11 cellular contexts compared by ENCODE assay signal in the genomic region with DNA sequence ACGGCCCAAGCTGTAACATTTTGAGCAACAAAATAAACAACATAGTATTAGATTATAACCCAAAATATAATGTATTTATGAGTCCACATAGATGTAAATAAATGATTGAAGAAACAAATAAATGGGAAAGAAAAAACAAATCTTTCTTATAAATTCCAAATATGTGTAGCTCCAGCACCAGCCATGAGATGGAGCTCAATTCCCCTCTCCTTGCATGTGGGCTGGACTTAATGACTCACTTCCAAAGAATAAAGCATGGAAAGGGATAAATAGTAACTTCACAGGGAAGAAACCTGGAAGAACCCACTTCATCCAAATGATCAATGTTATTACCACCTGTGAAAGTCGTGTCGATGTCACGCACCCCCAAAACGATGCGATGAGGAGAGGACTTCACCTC.
A peak's percentile ranks its signal among the peaks of the same experiment; 100 is the strongest.
DNase-seq lines count a peak whose midpoint lies in the region; ATAC-seq, FAIRE-seq and TF ChIP-seq lines count a peak whose summit lies in the region.
"Had no signal": no experiment of that assay in that cellular context is flagged by ENCODE, and none has a peak within 500 bp of the region (broad histone marks: within the 10 kb centered on the region; RNA-seq: fewer than 3 reads in every experiment).

No MANE protein-coding gene starts in this region.

- no peaks in the 10 kb centered on the region for H3K27me3 ChIP-seq in cardiac muscle cell
- H3K27me3 ChIP-seq in right atrium auricular region, result no peaks in the 10 kb centered on the region
- H3K27me3 ChIP-seq in psoas muscle (ENCODE audit: insufficient read depth in 3 of 3, low read length in 2 of 3), result no peaks in the 10 kb centered on the region

- DNase-seq in cardiac muscle cell (ENCODE audit: low read depth in 1 of 2, low spot score in 1 of 2) (peak in 1 of 2 donors; percentile 59), right atrium auricular region (ENCODE audit: low spot score) (no peak), T1000 (lab: John Stamatoyannopoulos, UW) (peak; percentile 71), fibroblast of the conjunctiva (ENCODE audit: low read depth) (peak; percentile 21), psoas muscle (no peak), GM19239 (ENCODE audit: insufficient read length, low spot score) (no peak), globus pallidus (ENCODE audit: low spot score) (no peak)
- DNase-seq: amygdala; CD4-positive, alpha-beta T cell; NCI-H446 treated with DMSO at 0.1 percent for 48 hours had no signal

- peak; percentile 54 for TF ChIP-seq CTCF in cardiac muscle cell (IDR thresholded peaks at IDR 0.05; ENCODE audit: low read depth, low read length)
- TF ChIP-seq CTCF in right atrium auricular region (IDR thresholded peaks at IDR 0.05), result no peak
- TF ChIP-seq CTCF in psoas muscle (IDR thresholded peaks at IDR 0.05), result no peak

- H3K27ac ChIP-seq in cardiac muscle cell, result no peak overlapping the region
- H3K27ac ChIP-seq in right atrium auricular region, result no peak overlapping the region
- H3K27ac ChIP-seq in psoas muscle, result no peak overlapping the region

- ATAC-seq in psoas muscle (no peak), HG02981 (IDR thresholded peaks at IDR 0.05; ENCODE audit: unreplicated experiment) (no peak)

- intact Hi-C loops in psoas muscle (cut with DNase I), result no loop called here

- H3K4me1 ChIP-seq in cardiac muscle cell (ENCODE audit: low read depth) (no peaks in the 10 kb centered on the region), right atrium auricular region (no peaks in the 10 kb centered on the region), psoas muscle (no peaks in the 10 kb centered on the region)

- H3K36me3 ChIP-seq in cardiac muscle cell, result no peaks in the 10 kb centered on the region
- H3K36me3 ChIP-seq in right atrium auricular region, result no peaks in the 10 kb centered on the region
- no peaks in the 10 kb centered on the region for H3K36me3 ChIP-seq in psoas muscle (ENCODE audit: insufficient read depth in 1 of 2, low read depth in 1 of 2)

- FAIRE-seq in GM19239 (lab: Jason Lieb, UNC), result no peak

- no peak overlapping the region for H3K4me3 ChIP-seq in cardiac muscle cell
- no peak overlapping the region for H3K4me3 ChIP-seq in right atrium auricular region
- H3K4me3 ChIP-seq in psoas muscle, result no peak overlapping the region

- H3K9me3 ChIP-seq in cardiac muscle cell (ENCODE audit: low read depth) (no peaks in the 10 kb centered on the region), right atrium auricular region (peaks cover 0 to under 1% of the 10 kb centered on the region in 2 donors), psoas muscle (no peaks in the 10 kb centered on the region)

- WGBS in psoas muscle, 3 donors, result 81 to 90% (median 86%) methylated on average over 6 of the region's 6 CpGs

Comparison
In these comparisons a context has a peak if more than half of its experiments do, and no peak if none do; other contexts are left out.
1. DNase-seq: peak in T1000 (single experiment) and fibroblast of the conjunctiva (single experiment); none in right atrium auricular region (single experiment), psoas muscle (0 of 2), GM19239 (single experiment) and globus pallidus (single experiment).